In the genomic region with DNA sequence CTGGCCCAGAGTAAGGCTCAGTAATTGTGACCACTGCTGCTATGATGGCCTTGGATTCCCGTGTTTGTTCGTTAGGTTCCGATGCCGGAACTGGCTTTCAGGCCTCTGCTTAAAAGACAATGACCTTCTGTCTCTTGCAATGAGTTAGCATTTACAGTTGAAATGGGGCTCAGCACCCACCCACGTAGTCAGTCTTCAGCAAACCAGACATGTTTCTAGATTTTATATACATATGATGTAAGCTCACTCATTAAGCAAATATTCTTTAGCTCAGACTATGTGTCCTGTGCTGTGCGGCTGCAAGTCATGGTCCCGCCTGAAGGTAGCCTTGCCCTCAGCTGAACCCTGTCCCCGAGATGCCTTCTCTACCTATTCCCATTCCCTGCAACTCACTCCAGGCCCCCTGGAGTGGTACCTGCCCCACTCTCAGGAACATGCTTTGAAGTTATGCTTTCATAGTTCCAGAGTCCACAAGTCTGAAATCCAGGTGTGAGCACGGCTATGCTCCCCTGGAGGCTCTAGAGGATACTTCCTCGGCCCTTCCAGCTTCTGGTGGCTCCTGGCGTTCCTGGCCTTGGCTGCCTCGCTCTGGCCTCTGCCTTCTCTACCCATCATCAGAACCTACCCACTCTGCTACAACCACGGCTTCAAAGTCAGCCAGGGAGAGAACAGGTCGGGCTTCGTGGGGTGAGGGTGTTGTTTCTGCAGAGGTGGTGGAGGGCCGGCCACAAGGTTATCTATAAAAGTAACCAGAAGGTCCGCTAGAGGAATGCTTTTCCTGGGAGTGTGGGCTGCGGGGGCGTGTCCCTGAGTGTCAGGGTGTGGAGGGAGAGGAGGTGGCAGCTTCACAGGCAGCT, we compare ENCODE assay signal across 1 cellular context.
TF ChIP-seq lines count a peak whose summit lies in the region.

No MANE protein-coding gene starts in this region.

TF ChIP-seq in HepG2, 621 proteins besides CTCF, POLR2A, EP300 and RAD21 (continued from another document and continues in another):
- TF ChIP-seq, protein P1, sequence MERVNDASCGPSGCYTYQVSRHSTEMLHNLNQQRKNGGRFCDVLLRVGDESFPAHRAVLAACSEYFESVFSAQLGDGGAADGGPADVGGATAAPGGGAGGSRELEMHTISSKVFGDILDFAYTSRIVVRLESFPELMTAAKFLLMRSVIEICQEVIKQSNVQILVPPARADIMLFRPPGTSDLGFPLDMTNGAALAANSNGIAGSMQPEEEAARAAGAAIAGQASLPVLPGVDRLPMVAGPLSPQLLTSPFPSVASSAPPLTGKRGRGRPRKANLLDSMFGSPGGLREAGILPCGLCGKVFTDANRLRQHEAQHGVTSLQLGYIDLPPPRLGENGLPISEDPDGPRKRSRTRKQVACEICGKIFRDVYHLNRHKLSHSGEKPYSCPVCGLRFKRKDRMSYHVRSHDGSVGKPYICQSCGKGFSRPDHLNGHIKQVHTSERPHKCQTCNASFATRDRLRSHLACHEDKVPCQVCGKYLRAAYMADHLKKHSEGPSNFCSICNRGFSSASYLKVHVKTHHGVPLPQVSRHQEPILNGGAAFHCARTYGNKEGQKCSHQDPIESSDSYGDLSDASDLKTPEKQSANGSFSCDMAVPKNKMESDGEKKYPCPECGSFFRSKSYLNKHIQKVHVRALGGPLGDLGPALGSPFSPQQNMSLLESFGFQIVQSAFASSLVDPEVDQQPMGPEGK (CRISPR knock-in tag; IDR thresholded peaks at IDR 0.05), result peak; percentile 66
- TF ChIP-seq RBFOX2 (IDR thresholded peaks at IDR 0.05; ENCODE audit: low read depth, low read length) (no peak), CHD4 (IDR thresholded peaks at IDR 0.05; ENCODE audit: borderline replicate concordance, low read length) (no peak; the same call in 1 of the 2 replicates), ISL2 (CRISPR knock-in tag; IDR thresholded peaks at IDR 0.05) (peak; percentile 29; the same call in 1 of the 2 replicates), SOX5 (CRISPR knock-in tag; IDR thresholded peaks at IDR 0.05; ENCODE audit: borderline replicate concordance) (peak; percentile 69; the same call in 1 of the 2 replicates), ZNF354B (CRISPR knock-in tag; IDR thresholded peaks at IDR 0.05) (no peak), ZNF891 (CRISPR knock-in tag; IDR thresholded peaks at IDR 0.05) (no peak; the same call in 1 of the 2 replicates), ZFP41 (CRISPR knock-in tag; IDR thresholded peaks at IDR 0.05; ENCODE audit: borderline replicate concordance) (no peak), KMT2B (CRISPR knock-in tag; IDR thresholded peaks at IDR 0.05) (no peak), AKNA (CRISPR knock-in tag; IDR thresholded peaks at IDR 0.05; ENCODE audit: borderline replicate concordance) (no peak), KDM5A (IDR thresholded peaks at IDR 0.05; ENCODE audit: borderline replicate concordance, low read length) (no peak), ZNF513 (CRISPR knock-in tag; conservative IDR thresholded peaks at IDR 0.05) (no peak), NFKB2 (CRISPR knock-in tag; IDR thresholded peaks at IDR 0.05; ENCODE audit: borderline replicate concordance) (no peak), ZNF124 (CRISPR knock-in tag; IDR thresholded peaks at IDR 0.05) (no peak), FOXP4 (CRISPR knock-in tag; IDR thresholded peaks at IDR 0.05) (peak; percentile 27), CEBPG (CRISPR knock-in tag; IDR thresholded peaks at IDR 0.05) (no peak), ZNF605 (CRISPR knock-in tag; IDR thresholded peaks at IDR 0.05) (peak; percentile 55; the same call in 1 of the 2 replicates), ZBTB42 (CRISPR knock-in tag; IDR thresholded peaks at IDR 0.05) (no peak), ZNF431 (CRISPR knock-in tag; IDR thresholded peaks at IDR 0.05; ENCODE audit: borderline replicate concordance, low read depth) (no peak), LBX2 (CRISPR knock-in tag; IDR thresholded peaks at IDR 0.05; ENCODE audit: borderline replicate concordance) (no peak), TMF1 (CRISPR knock-in tag; IDR thresholded peaks at IDR 0.05; ENCODE audit: low read depth) (no peak), PHF8 (CRISPR knock-in tag; IDR thresholded peaks at IDR 0.05) (no peak), TGIF2 (CRISPR knock-in tag; IDR thresholded peaks at IDR 0.05) (no peak), CENPT (CRISPR knock-in tag; IDR thresholded peaks at IDR 0.05; ENCODE audit: low read depth) (no peak), U2AF1 (optimal IDR thresholded peaks at IDR 0.05; ENCODE audit: low read depth, low read length) (no peak), MED13 (CRISPR knock-in tag; IDR thresholded peaks at IDR 0.05) (no peak; the same call in 1 of the 2 replicates)
- TF ChIP-seq, protein P2, sequence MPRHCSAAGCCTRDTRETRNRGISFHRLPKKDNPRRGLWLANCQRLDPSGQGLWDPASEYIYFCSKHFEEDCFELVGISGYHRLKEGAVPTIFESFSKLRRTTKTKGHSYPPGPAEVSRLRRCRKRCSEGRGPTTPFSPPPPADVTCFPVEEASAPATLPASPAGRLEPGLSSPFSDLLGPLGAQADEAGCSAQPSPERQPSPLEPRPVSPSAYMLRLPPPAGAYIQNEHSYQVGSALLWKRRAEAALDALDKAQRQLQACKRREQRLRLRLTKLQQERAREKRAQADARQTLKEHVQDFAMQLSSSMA (CRISPR knock-in tag; IDR thresholded peaks at IDR 0.05), result no peak
- TF ChIP-seq, protein P3, sequence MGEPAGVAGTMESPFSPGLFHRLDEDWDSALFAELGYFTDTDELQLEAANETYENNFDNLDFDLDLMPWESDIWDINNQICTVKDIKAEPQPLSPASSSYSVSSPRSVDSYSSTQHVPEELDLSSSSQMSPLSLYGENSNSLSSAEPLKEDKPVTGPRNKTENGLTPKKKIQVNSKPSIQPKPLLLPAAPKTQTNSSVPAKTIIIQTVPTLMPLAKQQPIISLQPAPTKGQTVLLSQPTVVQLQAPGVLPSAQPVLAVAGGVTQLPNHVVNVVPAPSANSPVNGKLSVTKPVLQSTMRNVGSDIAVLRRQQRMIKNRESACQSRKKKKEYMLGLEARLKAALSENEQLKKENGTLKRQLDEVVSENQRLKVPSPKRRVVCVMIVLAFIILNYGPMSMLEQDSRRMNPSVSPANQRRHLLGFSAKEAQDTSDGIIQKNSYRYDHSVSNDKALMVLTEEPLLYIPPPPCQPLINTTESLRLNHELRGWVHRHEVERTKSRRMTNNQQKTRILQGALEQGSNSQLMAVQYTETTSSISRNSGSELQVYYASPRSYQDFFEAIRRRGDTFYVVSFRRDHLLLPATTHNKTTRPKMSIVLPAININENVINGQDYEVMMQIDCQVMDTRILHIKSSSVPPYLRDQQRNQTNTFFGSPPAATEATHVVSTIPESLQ (CRISPR knock-in tag; conservative IDR thresholded peaks at IDR 0.05), result no peak
- TF ChIP-seq, protein P4, sequence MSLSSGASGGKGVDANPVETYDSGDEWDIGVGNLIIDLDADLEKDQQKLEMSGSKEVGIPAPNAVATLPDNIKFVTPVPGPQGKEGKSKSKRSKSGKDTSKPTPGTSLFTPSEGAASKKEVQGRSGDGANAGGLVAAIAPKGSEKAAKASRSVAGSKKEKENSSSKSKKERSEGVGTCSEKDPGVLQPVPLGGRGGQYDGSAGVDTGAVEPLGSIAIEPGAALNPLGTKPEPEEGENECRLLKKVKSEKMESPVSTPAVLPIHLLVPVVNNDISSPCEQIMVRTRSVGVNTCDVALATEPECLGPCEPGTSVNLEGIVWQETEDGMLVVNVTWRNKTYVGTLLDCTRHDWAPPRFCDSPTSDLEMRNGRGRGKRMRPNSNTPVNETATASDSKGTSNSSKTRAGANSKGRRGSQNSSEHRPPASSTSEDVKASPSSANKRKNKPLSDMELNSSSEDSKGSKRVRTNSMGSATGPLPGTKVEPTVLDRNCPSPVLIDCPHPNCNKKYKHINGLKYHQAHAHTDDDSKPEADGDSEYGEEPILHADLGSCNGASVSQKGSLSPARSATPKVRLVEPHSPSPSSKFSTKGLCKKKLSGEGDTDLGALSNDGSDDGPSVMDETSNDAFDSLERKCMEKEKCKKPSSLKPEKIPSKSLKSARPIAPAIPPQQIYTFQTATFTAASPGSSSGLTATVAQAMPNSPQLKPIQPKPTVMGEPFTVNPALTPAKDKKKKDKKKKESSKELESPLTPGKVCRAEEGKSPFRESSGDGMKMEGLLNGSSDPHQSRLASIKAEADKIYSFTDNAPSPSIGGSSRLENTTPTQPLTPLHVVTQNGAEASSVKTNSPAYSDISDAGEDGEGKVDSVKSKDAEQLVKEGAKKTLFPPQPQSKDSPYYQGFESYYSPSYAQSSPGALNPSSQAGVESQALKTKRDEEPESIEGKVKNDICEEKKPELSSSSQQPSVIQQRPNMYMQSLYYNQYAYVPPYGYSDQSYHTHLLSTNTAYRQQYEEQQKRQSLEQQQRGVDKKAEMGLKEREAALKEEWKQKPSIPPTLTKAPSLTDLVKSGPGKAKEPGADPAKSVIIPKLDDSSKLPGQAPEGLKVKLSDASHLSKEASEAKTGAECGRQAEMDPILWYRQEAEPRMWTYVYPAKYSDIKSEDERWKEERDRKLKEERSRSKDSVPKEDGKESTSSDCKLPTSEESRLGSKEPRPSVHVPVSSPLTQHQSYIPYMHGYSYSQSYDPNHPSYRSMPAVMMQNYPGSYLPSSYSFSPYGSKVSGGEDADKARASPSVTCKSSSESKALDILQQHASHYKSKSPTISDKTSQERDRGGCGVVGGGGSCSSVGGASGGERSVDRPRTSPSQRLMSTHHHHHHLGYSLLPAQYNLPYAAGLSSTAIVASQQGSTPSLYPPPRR (CRISPR knock-in tag; IDR thresholded peaks at IDR 0.05; ENCODE audit: borderline replicate concordance), result peak; percentile 56; the same call in 1 of the 2 replicates
- TF ChIP-seq, protein P5, sequence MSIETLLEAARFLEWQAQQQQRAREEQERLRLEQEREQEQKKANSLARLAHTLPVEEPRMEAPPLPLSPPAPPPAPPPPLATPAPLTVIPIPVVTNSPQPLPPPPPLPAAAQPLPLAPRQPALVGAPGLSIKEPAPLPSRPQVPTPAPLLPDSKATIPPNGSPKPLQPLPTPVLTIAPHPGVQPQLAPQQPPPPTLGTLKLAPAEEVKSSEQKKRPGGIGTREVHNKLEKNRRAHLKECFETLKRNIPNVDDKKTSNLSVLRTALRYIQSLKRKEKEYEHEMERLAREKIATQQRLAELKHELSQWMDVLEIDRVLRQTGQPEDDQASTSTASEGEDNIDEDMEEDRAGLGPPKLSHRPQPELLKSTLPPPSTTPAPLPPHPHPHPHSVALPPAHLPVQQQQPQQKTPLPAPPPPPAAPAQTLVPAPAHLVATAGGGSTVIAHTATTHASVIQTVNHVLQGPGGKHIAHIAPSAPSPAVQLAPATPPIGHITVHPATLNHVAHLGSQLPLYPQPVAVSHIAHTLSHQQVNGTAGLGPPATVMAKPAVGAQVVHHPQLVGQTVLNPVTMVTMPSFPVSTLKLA (IDR thresholded peaks at IDR 0.05), result no peak
